ENCODE assay signal across 8 cellular contexts in the genomic region with DNA sequence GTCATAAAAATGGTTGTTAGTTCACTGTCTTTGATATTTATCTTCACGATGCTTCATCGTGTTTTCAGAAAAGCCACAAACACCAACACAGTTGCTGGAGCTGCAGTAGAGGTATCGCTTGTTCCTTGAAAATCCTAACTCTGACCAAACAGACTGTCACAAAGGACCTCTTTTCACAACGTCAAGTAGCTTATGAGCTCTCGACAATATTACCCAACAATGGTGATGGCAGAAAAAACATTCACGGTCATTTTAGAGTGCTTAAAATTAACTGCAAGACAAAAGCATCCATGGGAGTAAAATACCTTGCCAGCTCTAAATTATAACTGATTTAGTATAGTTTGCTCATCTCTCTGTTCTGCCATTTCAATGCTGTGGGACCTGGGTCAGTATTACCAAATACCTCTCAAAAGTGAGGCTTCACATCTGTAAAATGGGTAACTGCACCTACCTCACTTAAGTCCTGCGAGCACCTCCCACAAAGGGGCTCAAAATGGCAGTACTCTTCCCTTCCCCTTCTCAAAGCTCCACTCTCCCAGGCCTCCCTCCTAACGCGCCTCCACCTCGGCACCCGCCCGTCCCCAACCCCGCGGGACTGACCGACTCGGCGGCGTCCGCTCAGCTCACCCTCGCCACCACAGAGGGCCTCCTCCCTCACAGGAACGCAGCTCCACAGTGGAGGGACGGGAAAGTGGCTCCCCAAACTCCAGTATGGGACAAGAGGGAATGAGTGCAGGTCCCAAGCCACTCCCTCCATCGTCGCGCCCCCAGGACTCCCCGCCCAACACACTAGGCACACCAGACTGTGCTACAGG. TPM values are rescaled to one million over a fixed set of nuclear protein-coding genes. Genes with fewer than 3 reads are reported as not detected.
DNase-seq lines count a peak whose midpoint lies in the region; ATAC-seq and TF ChIP-seq lines count a peak whose summit lies in the region.

No MANE protein-coding gene starts in this region.

- H3K9me3 Mint-ChIP-seq in memory B cell: no peaks in the 10 kb centered on the region

- TF ChIP-seq CTCF in AG04450 (IDR thresholded peaks at IDR 0.05; ENCODE audit: low read depth, low read length) (no peak), Peyer's patch (IDR thresholded peaks at IDR 0.05) (no peak), upper lobe of left lung (IDR thresholded peaks at IDR 0.05) (no peak)

- ATAC-seq in GM18858 (IDR thresholded peaks at IDR 0.05; ENCODE audit: unreplicated experiment) (peak; percentile 21), HG03064 (IDR thresholded peaks at IDR 0.05; ENCODE audit: low read depth, unreplicated experiment) (peak; percentile 37), memory B cell (ENCODE audit: low read depth) (peak; percentile 39), upper lobe of left lung (ENCODE audit: low FRiP score in 2 of 2) (peak; percentile 66 to 81)

- peaks cover 8% of the 10 kb centered on the region for H3K9me3 ChIP-seq in AG04450 (ENCODE audit: control insufficient read depth, insufficient read depth, low read length)
- no peaks in the 10 kb centered on the region for H3K9me3 ChIP-seq in Peyer's patch
- no peaks in the 10 kb centered on the region for H3K9me3 ChIP-seq in effector memory CD4-positive, alpha-beta T cell (ENCODE audit: control insufficient read depth, low read length)
- H3K9me3 ChIP-seq in upper lobe of left lung: no peaks in the 10 kb centered on the region

- POLR2A ChIA-PET in AG04450 (lab: Yijun Ruan, JAX): interaction anchor here (0.6 to 2.9 kb wide), 10 partner anchors 11 to 117 kb away, joined by 3 to 14 read pairs (median 5); a partner anchor contains a TSS

- 4 to 12% methylated on average over 22 to 23 of the region's 26 CpGs for WGBS in upper lobe of left lung, 2 donors

- no peak for TF ChIP-seq POLR2A in Peyer's patch (IDR thresholded peaks at IDR 0.05)
- TF ChIP-seq POLR2A in upper lobe of left lung (IDR thresholded peaks at IDR 0.05): no peak

- H3K27ac ChIP-seq in AG04450 (ENCODE audit: low read depth, low read length) (peak overlapping the region; percentile 93), Peyer's patch (peak overlapping the region; percentile 68 to 83 (median 81)), upper lobe of left lung (peak overlapping the region; percentile 58 to 82 (median 73))
- peak overlapping the region; percentile 76 for H3K27ac ChIP-seq in effector memory CD4-positive, alpha-beta T cell (ENCODE audit: insufficient read depth, low read length, poor library complexity, severe bottlenecking)

- H3K36me3 ChIP-seq in Peyer's patch: no peaks in the 10 kb centered on the region
- H3K36me3 ChIP-seq in effector memory CD4-positive, alpha-beta T cell (ENCODE audit: control insufficient read depth, insufficient read depth, low read length): no peaks in the 10 kb centered on the region
- no peaks in the 10 kb centered on the region for H3K36me3 ChIP-seq in upper lobe of left lung

- H3K4me1 Mint-ChIP-seq in memory B cell: peaks cover 25% of the 10 kb centered on the region

- H3K27me3 ChIP-seq in AG04450 (ENCODE audit: control insufficient read depth, insufficient read depth, low read length): no peaks in the 10 kb centered on the region
- no peaks in the 10 kb centered on the region for H3K27me3 ChIP-seq in Peyer's patch
- H3K27me3 ChIP-seq in effector memory CD4-positive, alpha-beta T cell (replicated peaks; ENCODE audit: control insufficient read depth, insufficient read depth, low read length, poor library complexity, severe bottlenecking): no peaks in the 10 kb centered on the region
- peaks cover 0 to 7% (median 0%) of the 10 kb centered on the region in 4 donors for H3K27me3 ChIP-seq in upper lobe of left lung

- H3K4me3 ChIP-seq in AG04450 (ENCODE audit: low read depth, low read length) (peak overlapping the region; percentile 87), Peyer's patch (peak overlapping the region; percentile 55 to 72 (median 62)), upper lobe of left lung (peak overlapping the region; percentile 22 to 60 (median 56))
- H3K4me3 ChIP-seq in effector memory CD4-positive, alpha-beta T cell (ENCODE audit: insufficient read depth, low read depth, low read length, poor library complexity, severe bottlenecking): peak overlapping the region; percentile 79

- peaks cover 9% of the 10 kb centered on the region for H3K36me3 Mint-ChIP-seq in memory B cell

- peaks cover 0 to 7% (median 0%) of the 10 kb centered on the region in 4 donors for H3K4me1 ChIP-seq in Peyer's patch
- H3K4me1 ChIP-seq in effector memory CD4-positive, alpha-beta T cell (ENCODE audit: control insufficient read depth, insufficient read depth, low read length, poor library complexity, severe bottlenecking): peaks cover 9% of the 10 kb centered on the region
- H3K4me1 ChIP-seq in upper lobe of left lung: peaks cover 0 to 14% (median 10%) of the 10 kb centered on the region in 4 donors

- no peak for DNase-seq in AG04450 (ENCODE audit: low read depth, low spot score)
- DNase-seq in Peyer's patch: no peak
- no peak for DNase-seq in effector memory CD4-positive, alpha-beta T cell
- no peak for DNase-seq in memory B cell (ENCODE audit: low spot score in 2 of 2)
- peak in 1 of 2 donors; percentile 89 for DNase-seq in upper lobe of left lung
- DNase-seq in retina: no peak

- CTCF ChIA-PET in AG04450 (lab: Charles Lee): interaction anchor here (0.9 to 2.9 kb wide), 3 partner anchors 37 to 416 kb away, joined by 4 to 21 read pairs (median 6); no protein-coding TSS in a partner anchor

- peak overlapping the region; percentile 93 for H3K27ac Mint-ChIP-seq in memory B cell

- H3K27me3 Mint-ChIP-seq in memory B cell: no peaks in the 10 kb centered on the region

- no peak for TF ChIP-seq EP300 in upper lobe of left lung (IDR thresholded peaks at IDR 0.05)

- peak overlapping the region; percentile 98 for H3K4me3 Mint-ChIP-seq in memory B cell

RNA-seq across cellular contexts. Expression of a gene that starts 0.5 kb away (rescaled TPM):
- 10.9 and 15.3 TPM in 2 replicates for polyA plus RNA-seq in AG04450 (2011; rRNA removed)
- 14.6 and 22.7 TPM in 2 replicates for polyA minus RNA-seq in AG04450 (2011; rRNA and poly(A)+ RNA removed)
- total RNA-seq in Peyer's patch: 1 to 10 TPM; 1.7 to 6.7 (median 4.1) TPM
- 1 to 10 TPM; 1.6 to 7.1 (median 3.5) TPM for total RNA-seq in upper lobe of left lung

RNA-seq across cellular contexts. Expression of a gene that starts 49.6 kb away (rescaled TPM):
- polyA plus RNA-seq in AG04450 (2011; rRNA removed): 23.5 and 42.0 TPM in 2 replicates
- 8.6 and 20.0 TPM in 2 replicates for polyA minus RNA-seq in AG04450 (2011; rRNA and poly(A)+ RNA removed)
- total RNA-seq in Peyer's patch (100 to 1,000 TPM in 1 of 4 donors, 10 to 100 TPM in 3; 34.3 to 123 (median 50.8) TPM), upper lobe of left lung (100 to 1,000 TPM in 1 of 6 donors, 10 to 100 TPM in 5; 35.6 to 107 (median 65.5) TPM)

RNA-seq across cellular contexts. Expression of a gene that starts 50.0 kb away (rescaled TPM):
- 29.2 and 43.5 TPM in 2 replicates for polyA plus RNA-seq in AG04450 (2011; rRNA removed)
- polyA minus RNA-seq in AG04450 (2011; rRNA and poly(A)+ RNA removed): 10.7 and 25.1 TPM in 2 replicates
- 10 to 100 TPM; 10.5 to 35.5 (median 15.4) TPM for total RNA-seq in Peyer's patch
- 10 to 100 TPM; 12.1 to 68.1 (median 28.4) TPM for total RNA-seq in upper lobe of left lung

Comparison
In these comparisons a context has a peak if more than half of its experiments do, and no peak if none do; other contexts are left out.
1. ATAC-seq: peak in every context shown above with its lines; median percentile 74 in upper lobe of left lung; 39 in memory B cell; 37 in HG03064; 21 in GM18858.